ENCODE assay signal across 23 cellular contexts in the genomic region with DNA sequence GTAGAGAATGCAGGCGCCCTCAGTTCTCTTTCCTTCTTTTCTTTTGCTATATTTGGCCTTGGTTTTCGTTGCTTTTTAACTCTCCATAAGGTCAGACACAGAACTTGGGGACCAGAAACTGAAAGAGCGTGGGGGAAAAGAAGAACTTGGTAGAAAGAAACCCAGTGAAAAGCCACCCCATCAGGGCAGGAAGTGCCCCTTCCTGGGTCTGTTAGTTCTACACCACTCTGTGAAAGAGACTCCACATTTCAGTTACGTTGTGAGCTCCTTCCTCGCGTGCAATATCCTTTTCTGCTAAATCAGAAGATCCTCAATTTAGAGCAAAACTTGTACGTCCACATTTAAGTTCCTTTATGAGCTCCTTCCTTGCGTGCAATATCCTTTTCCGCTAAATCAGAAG.
"Had no signal": no experiment of that assay in that cellular context is flagged by ENCODE, and none has a peak within 500 bp of the region (broad histone marks: within the 10 kb centered on the region; RNA-seq: fewer than 3 reads in every experiment).

No MANE protein-coding gene starts in this region.

- DNase-seq: activated CD4-positive, alpha-beta T cell treated with anti-CD3 and anti-CD28 coated beads for 1 hour; activated CD4-positive, alpha-beta T cell treated with anti-CD3 and anti-CD28 coated beads, Interleukin-2, amount 50 U/mL, for 1 hour; activated CD8-positive, alpha-beta T cell treated with anti-CD3 and anti-CD28 coated beads, Interleukin-2, amount 10 ng/mL, durations not matched to agents 7 days and 5 days; activated naive CD4-positive, alpha-beta T cell treated with Interleukin-2 at 50 U/mL for 16 hours; activated naive CD8-positive, alpha-beta T cell treated with anti-CD3 and anti-CD28 coated beads for 36 hours; activated T-cell treated with anti-CD3 and anti-CD28 coated beads, Interleukin-2, amount 50 U/mL, for 4 hours; central memory CD4-positive, alpha-beta T cell; effector memory CD4-positive, alpha-beta T cell; foreskin keratinocyte; immature natural killer cell; lower lobe of right lung; natural killer cell; ovary; right lobe of liver; stimulated activated CD4-positive, alpha-beta T cell treated with anti-CD3 and anti-CD28 coated beads, Interleukin-1b, Interleukin-23, amount 100 ng/mL, for 48 hours; stimulated activated naive CD8-positive, alpha-beta T cell treated with anti-CD3 and anti-CD28 coated beads, Interleukin-15, amount 100 ng/mL, for 72 hours; WERI-Rb-1 had no signal

- H3K27ac ChIP-seq: foreskin keratinocyte, lower lobe of right lung, neutrophil, ovary, right lobe of liver, skin epidermis, suprapubic skin, tibial nerve, WERI-Rb-1 had no signal

- H3K27me3 Mint-ChIP-seq: stimulated activated naive CD8-positive, alpha-beta T cell treated with anti-CD3 and anti-CD28 coated beads, Interleukin-15, amount 100 ng/mL, for 72 hours had no signal

- H3K36me3 ChIP-seq: lower lobe of right lung, neutrophil, ovary, right lobe of liver, suprapubic skin, tibial nerve, WERI-Rb-1 had no signal

- H3K4me3 ChIP-seq: lower lobe of right lung, ovary, right lobe of liver, skin epidermis, suprapubic skin, tibial nerve had no signal

- H3K4me1 ChIP-seq: foreskin keratinocyte, lower lobe of right lung, right lobe of liver had no signal

- ATAC-seq: activated CD8-positive, alpha-beta T cell treated with anti-CD3 and anti-CD28 coated beads, Interleukin-2, amount 10 ng/mL, durations not matched to agents 7 days and 5 days; activated T-cell treated with anti-CD3 and anti-CD28 coated beads, Interleukin-2, amount 50 U/mL, for 4 hours; foreskin keratinocyte; left lobe of liver; lower lobe of right lung; natural killer cell; stimulated activated naive CD8-positive, alpha-beta T cell treated with anti-CD3 and anti-CD28 coated beads, Interleukin-15, amount 100 ng/mL, for 72 hours had no signal

- H3K4me3 Mint-ChIP-seq: activated CD8-positive, alpha-beta T cell treated with anti-CD3 and anti-CD28 coated beads, Interleukin-2, amount 10 ng/mL, durations not matched to agents 7 days and 5 days; activated naive CD8-positive, alpha-beta T cell treated with anti-CD3 and anti-CD28 coated beads for 36 hours; activated T-cell treated with anti-CD3 and anti-CD28 coated beads, Interleukin-2, amount 50 U/mL, for 4 hours; immature natural killer cell; natural killer cell; stimulated activated naive CD8-positive, alpha-beta T cell treated with anti-CD3 and anti-CD28 coated beads, Interleukin-15, amount 100 ng/mL, for 72 hours had no signal

- H3K4me1 Mint-ChIP-seq: immature natural killer cell; stimulated activated naive CD8-positive, alpha-beta T cell treated with anti-CD3 and anti-CD28 coated beads, Interleukin-15, amount 100 ng/mL, for 72 hours had no signal

- H3K27ac Mint-ChIP-seq: activated CD8-positive, alpha-beta T cell treated with anti-CD3 and anti-CD28 coated beads, Interleukin-2, amount 10 ng/mL, durations not matched to agents 7 days and 5 days; activated naive CD8-positive, alpha-beta T cell treated with anti-CD3 and anti-CD28 coated beads for 36 hours; immature natural killer cell; natural killer cell; stimulated activated naive CD8-positive, alpha-beta T cell treated with anti-CD3 and anti-CD28 coated beads, Interleukin-15, amount 100 ng/mL, for 72 hours had no signal

- H3K9me3 Mint-ChIP-seq: immature natural killer cell; natural killer cell; stimulated activated naive CD8-positive, alpha-beta T cell treated with anti-CD3 and anti-CD28 coated beads, Interleukin-15, amount 100 ng/mL, for 72 hours had no signal

- H3K36me3 Mint-ChIP-seq: activated naive CD8-positive, alpha-beta T cell treated with anti-CD3 and anti-CD28 coated beads for 36 hours; immature natural killer cell; natural killer cell had no signal

- H3K9me3 ChIP-seq: lower lobe of right lung, neutrophil, ovary, right lobe of liver, suprapubic skin, tibial nerve had no signal

- FAIRE-seq: astrocyte had no signal

- H3K27me3 ChIP-seq: foreskin keratinocyte, neutrophil, ovary, right lobe of liver, suprapubic skin, tibial nerve had no signal
